In the genomic region with DNA sequence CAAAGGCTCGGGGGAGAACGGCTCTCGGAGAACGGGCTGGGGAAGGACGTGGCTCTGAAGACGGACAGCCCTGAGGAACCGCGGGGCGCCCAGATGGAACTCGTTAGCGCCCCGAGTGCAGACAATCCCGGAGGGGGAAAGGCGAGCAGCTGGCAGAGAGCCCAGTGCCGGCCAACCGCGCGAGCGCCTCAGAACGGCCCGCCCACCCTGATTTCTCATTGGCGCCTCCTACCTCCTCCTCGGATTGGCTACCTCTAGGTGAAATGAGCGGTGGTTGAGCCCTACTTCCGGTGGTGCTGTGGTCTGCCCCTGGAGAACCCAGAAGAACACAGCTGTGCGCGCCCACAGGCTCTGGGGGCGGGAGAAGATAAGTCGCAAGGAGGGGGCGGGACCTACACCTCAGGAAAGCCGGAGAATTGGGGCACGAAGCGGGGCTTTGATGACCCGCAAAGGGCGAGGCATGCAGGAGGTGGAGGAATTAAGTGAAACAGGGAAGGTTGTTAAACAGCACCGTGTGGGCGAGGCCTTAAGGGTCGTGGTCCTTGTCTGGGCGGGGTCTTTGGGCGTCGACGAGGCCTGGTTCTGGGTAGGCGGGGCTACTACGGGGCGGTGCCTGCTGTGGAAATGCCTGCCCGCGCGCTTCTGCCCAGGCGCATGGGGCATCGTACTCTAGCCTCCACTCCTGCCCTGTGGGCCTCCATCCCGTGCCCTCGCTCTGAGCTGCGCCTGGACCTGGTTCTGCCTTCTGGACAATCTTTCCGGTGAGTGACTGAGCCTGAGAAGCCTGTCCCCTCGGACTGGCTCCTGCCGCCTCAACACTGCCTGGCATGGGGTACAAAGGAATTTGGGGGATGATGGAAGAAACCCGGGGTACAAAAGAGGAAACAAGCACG, we compare ENCODE assay signal across 8 cellular contexts. TPM values are rescaled to one million over a fixed set of nuclear protein-coding genes. Genes with fewer than 3 reads are reported as not detected.
DNase-seq lines count a peak whose midpoint lies in the region; ATAC-seq and TF ChIP-seq lines count a peak whose summit lies in the region.

Gene OGG1 (plus strand): TSS at position 290 of the 893 bp plus-strand sequence. CDS start 335 bp downstream, at position 625.

- peak within 1 kb of the TSS; percentile 96 for H3K4me3 Mint-ChIP-seq in chondrocyte (ENCODE audit: unreplicated experiment)

- peak; percentile 91 for ATAC-seq in HG03439 (IDR thresholded peaks at IDR 0.05; ENCODE audit: unreplicated experiment)

- peak within 1 kb of the TSS; percentile 96 for H3K27ac Mint-ChIP-seq in chondrocyte (ENCODE audit: unreplicated experiment)

- DNase-seq in AML-193 (lab: John Stamatoyannopoulos, UW) (peak; percentile 100), NCI-H510A treated with DMSO at 0.1 percent for 48 hours (lab: John Stamatoyannopoulos, UW) (peak; percentile 93), chondrocyte (ENCODE audit: low spot score) (peak; percentile 98), kidney glomerular epithelial cell (lab: John Stamatoyannopoulos, UW) (peak; percentile 96)
- peak; percentile 88 to 94 for DNase-seq in activated CD4-positive, alpha-beta T cell treated with anti-CD3 and anti-CD28 coated beads for 24 hours (ENCODE audit: low read depth in 2 of 2)
- peak; percentile 79 to 82 for DNase-seq in stimulated activated CD4-positive, alpha-beta T cell treated with anti-CD3 and anti-CD28 coated beads, Interleukin-1b, Interleukin-23, amount 100 ng/mL, for 1 hour (ENCODE audit: low read depth in 2 of 2)

- TF ChIP-seq POLR2A in GM19193 (IDR thresholded peaks at IDR 0.05; ENCODE audit: extremely low read depth, insufficient read depth, insufficient read length), result peak; percentile 62

- no peak for TF ChIP-seq CTCF in chondrocyte (IDR thresholded peaks at IDR 0.05)

- H3K27me3 Mint-ChIP-seq in chondrocyte (ENCODE audit: low read depth), result no peaks in the 10 kb centered on the region

- peaks cover 25% of the 10 kb centered on the region for H3K36me3 Mint-ChIP-seq in chondrocyte (ENCODE audit: low read depth)

- no peaks in the 10 kb centered on the region for H3K9me3 Mint-ChIP-seq in chondrocyte (ENCODE audit: low read depth)

- H3K4me1 Mint-ChIP-seq in chondrocyte (ENCODE audit: low read depth), result peaks cover 50% of the 10 kb centered on the region

RNA-seq across cellular contexts. Expression of gene OGG1, which starts in this region (rescaled TPM):
- 23.8 to 26.7 TPM (median 24.2 TPM) in 3 replicates for total RNA-seq in chondrocyte

Comparison
In these comparisons a context has a peak if more than half of its experiments do, and no peak if none do; other contexts are left out.
1. Peak in every context shown above with its lines: DNase-seq and ATAC-seq.